ENCODE assay signal across 17 cellular contexts in genomic region chr7:33805630-33806233, GRCh38.
DNase-seq lines count a peak whose midpoint lies in the region; ATAC-seq, FAIRE-seq and TF ChIP-seq lines count a peak whose summit lies in the region.
"Had no signal": no experiment of that assay in that cellular context is flagged by ENCODE, and none has a peak within 500 bp of the region (broad histone marks: within the 10 kb centered on the region; RNA-seq: fewer than 3 reads in every experiment).

No MANE protein-coding gene starts in this region.

- intact Hi-C loops in MCF 10A (cut with micrococcal nuclease) = no loop called here
- intact Hi-C loops in breast epithelium (cut with DNase I; ENCODE audit: low total_unique reads) = no loop called here
- intact Hi-C loops in tibial artery (cut with DNase I; ENCODE audit: low total_unique reads) = no loop called here

- no peak overlapping the region for H3K27ac Mint-ChIP-seq in MCF 10A (ENCODE audit: low read depth, unreplicated experiment)
- H3K27ac Mint-ChIP-seq in chondrocyte (ENCODE audit: unreplicated experiment) = peak overlapping the region; percentile 3
- H3K27ac Mint-ChIP-seq in activated CD8-positive, alpha-beta memory T cell treated with anti-CD3 and anti-CD28 coated beads, Interleukin-2, amount 10 ng/mL, durations not matched to agents 7 days and 5 days = no peak overlapping the region
- H3K27ac Mint-ChIP-seq: activated CD8-positive, alpha-beta T cell treated with anti-CD3 and anti-CD28 coated beads for 36 hours; activated naive CD4-positive, alpha-beta T cell treated with anti-CD3 and anti-CD28 coated beads, Interleukin-2, amount 50 U/mL, for 24 hours; T-helper 2 cell treated with Interferon-gamma antibody and Interleukin-4, amounts not matched to agents 5 μg/mL and 100 μg/mL, for 36 hours had no signal

- no peak overlapping the region for H3K9ac ChIP-seq in keratinocyte (ENCODE audit: control insufficient read depth, extremely low read depth, insufficient read depth, low read length)
- H3K9ac ChIP-seq: KMS-11 had no signal

- H3K4me3 Mint-ChIP-seq in MCF 10A (ENCODE audit: unreplicated experiment) (no peak overlapping the region), chondrocyte (ENCODE audit: unreplicated experiment) (no peak overlapping the region)
- H3K4me3 Mint-ChIP-seq in activated CD8-positive, alpha-beta memory T cell treated with anti-CD3 and anti-CD28 coated beads, Interleukin-2, amount 10 ng/mL, durations not matched to agents 7 days and 5 days = no peak overlapping the region
- H3K4me3 Mint-ChIP-seq: activated CD8-positive, alpha-beta T cell treated with anti-CD3 and anti-CD28 coated beads for 36 hours; activated naive CD4-positive, alpha-beta T cell treated with anti-CD3 and anti-CD28 coated beads, Interleukin-2, amount 50 U/mL, for 24 hours; T-helper 2 cell treated with Interferon-gamma antibody and Interleukin-4, amounts not matched to agents 5 μg/mL and 100 μg/mL, for 36 hours had no signal

- no peaks in the 10 kb centered on the region for H3K4me1 ChIP-seq in breast epithelium
- peaks cover 24% of the 10 kb centered on the region for H3K4me1 ChIP-seq in keratinocyte (ENCODE audit: control insufficient read depth, extremely low read depth, insufficient read depth, low read length)
- H3K4me1 ChIP-seq in tibial artery = peaks cover 0 to 46% (median 27%) of the 10 kb centered on the region in 4 donors

- H3K4me3 ChIP-seq in breast epithelium (no peak overlapping the region), keratinocyte (ENCODE audit: control insufficient read depth in 2 of 3, extremely low read depth in 1 of 3, insufficient read depth in 2 of 3, low read depth in 1 of 3, low read length in 3 of 3) (no peak overlapping the region), tibial artery (no peak overlapping the region)
- H3K4me3 ChIP-seq: sigmoid colon had no signal

- H3K27me3 ChIP-seq in breast epithelium (no peaks in the 10 kb centered on the region), keratinocyte (ENCODE audit: control insufficient read depth, extremely low read depth, insufficient read depth, low read length) (no peaks in the 10 kb centered on the region), tibial artery (no peaks in the 10 kb centered on the region)
- H3K27me3 ChIP-seq: sigmoid colon had no signal

- POLR2A ChIA-PET in MCF 10A (lab: Yijun Ruan, JAX) = interaction anchor here (0.9 kb wide), 1 partner anchor 127 kb away, joined by 3 read pairs; no protein-coding TSS in a partner anchor

- H4K20me1 ChIP-seq in keratinocyte (ENCODE audit: control insufficient read depth, extremely low read depth, insufficient read depth, low read length) = no peaks in the 10 kb centered on the region

- CTCF ChIA-PET in MCF 10A (lab: Yijun Ruan, JAX) = interaction anchor here (0.6 to 3.7 kb wide), 10 partner anchors 9 to 160 kb away, joined by 3 to 28 read pairs (median 4); no protein-coding TSS in a partner anchor
- CTCF ChIA-PET in activated CD8-positive, alpha-beta memory T cell treated with anti-CD3 and anti-CD28 coated beads, Interleukin-2, amount 10 ng/mL, durations not matched to agents 7 days and 5 days (lab: Charles Lee) = no interaction called here

- no peak for TF ChIP-seq POLR2A in breast epithelium (IDR thresholded peaks at IDR 0.05)

- no peaks in the 10 kb centered on the region for H3K9me3 Mint-ChIP-seq in MCF 10A (ENCODE audit: unreplicated experiment)
- H3K9me3 Mint-ChIP-seq in chondrocyte (ENCODE audit: low read depth) = peaks cover 2% of the 10 kb centered on the region
- no peaks in the 10 kb centered on the region for H3K9me3 Mint-ChIP-seq in activated CD8-positive, alpha-beta memory T cell treated with anti-CD3 and anti-CD28 coated beads, Interleukin-2, amount 10 ng/mL, durations not matched to agents 7 days and 5 days (ENCODE audit: low read depth)
- H3K9me3 Mint-ChIP-seq: activated CD8-positive, alpha-beta T cell treated with anti-CD3 and anti-CD28 coated beads for 36 hours; T-helper 2 cell treated with Interferon-gamma antibody and Interleukin-4, amounts not matched to agents 5 μg/mL and 100 μg/mL, for 36 hours had no signal

- no peaks in the 10 kb centered on the region for H3K9me1 ChIP-seq in keratinocyte (ENCODE audit: control insufficient read depth, extremely low read depth, insufficient read depth, low read length)

- no peak overlapping the region for H2AFZ ChIP-seq in keratinocyte (ENCODE audit: control insufficient read depth, low read length)

- TF ChIP-seq CTCF in MCF 10A (IDR thresholded peaks at IDR 0.05; ENCODE audit: unreplicated experiment) (no peak), breast epithelium (IDR thresholded peaks at IDR 0.05) (no peak), chondrocyte (IDR thresholded peaks at IDR 0.05) (no peak), keratinocyte (optimal IDR thresholded peaks at IDR 0.05 in 1 of 3, IDR thresholded peaks at IDR 0.05 in 1 of 3, conservative IDR thresholded peaks at IDR 0.05 in 1 of 3; ENCODE audit: extremely low read depth in 1 of 3, insufficient read depth in 2 of 3, low read length in 3 of 3) (no peak), tibial artery (IDR thresholded peaks at IDR 0.05) (no peak)

- H3K36me3 Mint-ChIP-seq in MCF 10A (ENCODE audit: insufficient read depth, unreplicated experiment) = no peaks in the 10 kb centered on the region
- H3K36me3 Mint-ChIP-seq in chondrocyte (ENCODE audit: low read depth) = no peaks in the 10 kb centered on the region
- no peaks in the 10 kb centered on the region for H3K36me3 Mint-ChIP-seq in activated CD8-positive, alpha-beta memory T cell treated with anti-CD3 and anti-CD28 coated beads, Interleukin-2, amount 10 ng/mL, durations not matched to agents 7 days and 5 days

- BruUV-seq in MCF 10A (replicated peaks; lab: Mats Ljungman, UMichigan) = no TSS peak

- H3K4me2 ChIP-seq in keratinocyte (ENCODE audit: control insufficient read depth, extremely low read depth, insufficient read depth, low read depth, low read length) = no peak overlapping the region
- H3K4me2 ChIP-seq: KMS-11 had no signal

- FAIRE-seq in keratinocyte (lab: Jason Lieb, UNC) = peak; percentile 69

- H3K27ac ChIP-seq in breast epithelium (no peak overlapping the region), keratinocyte (ENCODE audit: control insufficient read depth, insufficient read depth, low read length) (no peak overlapping the region), tibial artery (peak overlapping the region; percentile 56 to 58)
- H3K27ac ChIP-seq: KMS-11 had no signal

- no peaks in the 10 kb centered on the region for H3K9me3 ChIP-seq in breast epithelium
- H3K9me3 ChIP-seq in keratinocyte (ENCODE audit: control insufficient read depth, low read depth, low read length) = no peaks in the 10 kb centered on the region
- no peaks in the 10 kb centered on the region for H3K9me3 ChIP-seq in tibial artery
- H3K9me3 ChIP-seq: sigmoid colon had no signal

- no peak for ATAC-seq in activated CD8-positive, alpha-beta memory T cell treated with anti-CD3 and anti-CD28 coated beads, Interleukin-2, amount 10 ng/mL, durations not matched to agents 7 days and 5 days
- ATAC-seq in GM21447 (IDR thresholded peaks at IDR 0.05; ENCODE audit: unreplicated experiment) (no peak), HG02623 (IDR thresholded peaks at IDR 0.05; ENCODE audit: unreplicated experiment) (no peak)
- ATAC-seq: activated CD8-positive, alpha-beta T cell treated with anti-CD3 and anti-CD28 coated beads for 36 hours; Panc1 had no signal

- H3K27me3 Mint-ChIP-seq in MCF 10A (ENCODE audit: insufficient read depth, unreplicated experiment) (no peaks in the 10 kb centered on the region), chondrocyte (ENCODE audit: low read depth) (no peaks in the 10 kb centered on the region)
- no peaks in the 10 kb centered on the region for H3K27me3 Mint-ChIP-seq in activated CD8-positive, alpha-beta memory T cell treated with anti-CD3 and anti-CD28 coated beads, Interleukin-2, amount 10 ng/mL, durations not matched to agents 7 days and 5 days
- H3K27me3 Mint-ChIP-seq: activated CD8-positive, alpha-beta T cell treated with anti-CD3 and anti-CD28 coated beads for 36 hours; activated naive CD4-positive, alpha-beta T cell treated with anti-CD3 and anti-CD28 coated beads, Interleukin-2, amount 50 U/mL, for 24 hours had no signal

- DNase-seq in MCF 10A (ENCODE audit: unreplicated experiment) (peak; percentile 62), breast epithelium (ENCODE audit: low spot score in 2 of 2) (no peak), chondrocyte (ENCODE audit: low spot score) (no peak), keratinocyte (ENCODE audit: low read depth, low spot score) (no peak), tibial artery (peak in 1 of 2 donors; percentile 37)
- DNase-seq in activated CD8-positive, alpha-beta memory T cell treated with anti-CD3 and anti-CD28 coated beads, Interleukin-2, amount 10 ng/mL, durations not matched to agents 7 days and 5 days = no peak
- DNase-seq: 8988T; activated CD8-positive, alpha-beta T cell treated with anti-CD3 and anti-CD28 coated beads for 36 hours; DMS153; effector CD8-positive, alpha-beta T cell; sigmoid colon had no signal

- peaks cover 16% of the 10 kb centered on the region for H3K4me1 Mint-ChIP-seq in MCF 10A (ENCODE audit: insufficient read depth, unreplicated experiment)
- H3K4me1 Mint-ChIP-seq in chondrocyte (ENCODE audit: low read depth) = peaks cover 30% of the 10 kb centered on the region
- no peaks in the 10 kb centered on the region for H3K4me1 Mint-ChIP-seq in activated CD8-positive, alpha-beta memory T cell treated with anti-CD3 and anti-CD28 coated beads, Interleukin-2, amount 10 ng/mL, durations not matched to agents 7 days and 5 days
- H3K4me1 Mint-ChIP-seq: activated naive CD4-positive, alpha-beta T cell treated with anti-CD3 and anti-CD28 coated beads, Interleukin-2, amount 50 U/mL, for 24 hours had no signal

- H3K79me2 ChIP-seq in keratinocyte (ENCODE audit: control insufficient read depth, insufficient read depth, low read length) = no peaks in the 10 kb centered on the region

- dilution Hi-C loops in keratinocyte (cut with MboI; ENCODE audit: extremely low pct_ligation_motif_present, low sequenced_read_pairs) = loop anchor here (5.0 kb wide), 1 partner anchor 97 kb away; no protein-coding TSS in a partner anchor

- H3K36me3 ChIP-seq in breast epithelium = no peaks in the 10 kb centered on the region
- no peaks in the 10 kb centered on the region for H3K36me3 ChIP-seq in keratinocyte (ENCODE audit: control insufficient read depth in 2 of 2, extremely low read depth in 1 of 2, insufficient read depth in 2 of 2, low read length in 2 of 2)
- H3K36me3 ChIP-seq in tibial artery = no peaks in the 10 kb centered on the region
- H3K36me3 ChIP-seq: sigmoid colon had no signal

Comparison
In these comparisons a context has a peak if more than half of its experiments do, and no peak if none do; other contexts are left out.
1. H3K27ac ChIP-seq: peak in tibial artery (2 of 2); none in breast epithelium (0 of 2) and keratinocyte (single experiment).